ENCODE assay signal across 1 cellular context in the genomic region with DNA sequence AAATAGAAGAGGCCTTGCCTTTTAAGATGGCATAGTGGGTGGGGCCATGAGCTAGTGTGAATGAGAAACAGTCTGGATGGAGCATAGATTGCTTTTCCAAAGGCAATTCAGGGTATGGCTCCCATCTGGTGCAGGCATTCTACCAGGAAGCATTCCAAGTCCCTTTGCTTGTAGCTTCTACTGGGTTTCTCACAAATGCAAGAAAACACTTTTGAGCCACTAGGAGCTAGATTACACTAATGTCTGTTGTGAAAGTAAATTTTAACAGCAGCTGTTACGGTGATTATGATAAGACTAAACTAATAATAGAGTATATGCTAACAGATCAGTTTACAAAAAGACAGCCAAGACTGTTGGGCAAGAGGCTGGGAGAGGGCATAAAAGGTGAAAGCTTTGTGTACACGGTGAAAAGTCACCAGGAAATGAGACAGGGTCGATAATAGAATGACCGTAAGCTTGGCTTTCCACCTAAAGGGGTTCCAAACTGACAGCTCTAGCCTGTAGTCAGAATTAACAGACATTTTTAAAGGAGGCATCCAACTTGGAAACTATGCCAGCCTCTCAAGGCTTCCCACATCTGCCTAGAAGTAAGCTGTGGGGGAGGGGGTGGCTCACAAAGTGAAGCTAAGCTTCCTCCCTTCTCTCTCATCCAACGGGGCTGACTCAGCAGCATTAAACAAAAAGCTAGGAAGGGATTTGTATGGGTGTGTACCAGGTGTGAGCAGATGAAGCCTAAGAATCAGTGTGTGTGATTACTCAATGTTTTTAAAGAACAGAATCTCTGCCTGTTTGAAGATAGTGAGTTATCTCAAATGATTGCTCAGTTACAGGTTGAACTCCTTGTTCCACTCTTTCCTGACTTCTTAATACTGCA.
TF ChIP-seq lines count a peak whose summit lies in the region.

No MANE protein-coding gene starts in this region.

TF ChIP-seq in HepG2, 621 proteins besides CTCF, POLR2A, EP300 and RAD21 (continued from another document and continues in another):
- TF ChIP-seq CBX5 (CRISPR knock-in tag; IDR thresholded peaks at IDR 0.05; ENCODE audit: borderline replicate concordance) (peak; percentile 44; the same call in 1 of the 2 replicates), HNF4G (IDR thresholded peaks at IDR 0.05; ENCODE audit: borderline replicate concordance, low read depth, low read length) (peak; percentile 35; the same call in 1 of the 2 replicates), HNF4G (CRISPR knock-in tag; IDR thresholded peaks at IDR 0.05; ENCODE audit: borderline replicate concordance, low read depth) (no peak), CC2D1A (CRISPR knock-in tag; IDR thresholded peaks at IDR 0.05) (no peak), ZZZ3 (CRISPR knock-in tag; IDR thresholded peaks at IDR 0.05; ENCODE audit: borderline replicate concordance) (no peak), ZFAT (CRISPR knock-in tag; conservative IDR thresholded peaks at IDR 0.05) (no peak), SATB2 (CRISPR knock-in tag; IDR thresholded peaks at IDR 0.05) (no peak), NCOA1 (CRISPR knock-in tag; IDR thresholded peaks at IDR 0.05) (no peak), HMG20B (CRISPR knock-in tag; conservative IDR thresholded peaks at IDR 0.05) (peak; percentile 98), MAFF (IDR thresholded peaks at IDR 0.05; ENCODE audit: low read depth, low read length) (peak; percentile 29; the same call in 1 of the 2 replicates), RBAK (CRISPR knock-in tag; IDR thresholded peaks at IDR 0.05) (no peak), ZNF552 (CRISPR knock-in tag; IDR thresholded peaks at IDR 0.05; ENCODE audit: borderline replicate concordance) (no peak), HNF4A (CRISPR knock-in tag; IDR thresholded peaks at IDR 0.05) (peak; percentile 76), ZNF841 (CRISPR knock-in tag; IDR thresholded peaks at IDR 0.05; ENCODE audit: borderline replicate concordance) (no peak), CBX2 (IDR thresholded peaks at IDR 0.05; ENCODE audit: low read depth, low read length) (no peak), CBX2 (CRISPR knock-in tag; IDR thresholded peaks at IDR 0.05; ENCODE audit: low read depth) (no peak), ZNF7 (CRISPR knock-in tag; IDR thresholded peaks at IDR 0.05) (0 out of 2 replicates have a peak, but pooled peaks have one; percentile 20), ZBTB3 (CRISPR knock-in tag; IDR thresholded peaks at IDR 0.05; ENCODE audit: borderline replicate concordance, low read depth) (no peak), FOXK1 (CRISPR knock-in tag; IDR thresholded peaks at IDR 0.05; ENCODE audit: borderline replicate concordance, low read depth) (peak; percentile 93; the same call in 1 of the 2 replicates), PPARG (CRISPR knock-in tag; conservative IDR thresholded peaks at IDR 0.05) (peak; percentile 98), ZNF577 (CRISPR knock-in tag; IDR thresholded peaks at IDR 0.05; ENCODE audit: borderline replicate concordance, low read depth) (no peak), ZFP36L2 (CRISPR knock-in tag; IDR thresholded peaks at IDR 0.05) (no peak), CAMTA2 (CRISPR knock-in tag; IDR thresholded peaks at IDR 0.05; ENCODE audit: borderline replicate concordance) (no peak), TP53 (CRISPR knock-in tag; conservative IDR thresholded peaks at IDR 0.05) (no peak), ZNF850 (CRISPR knock-in tag; conservative IDR thresholded peaks at IDR 0.05) (no peak), CCDC6 (CRISPR knock-in tag; IDR thresholded peaks at IDR 0.05) (no peak), RARG (CRISPR knock-in tag; IDR thresholded peaks at IDR 0.05; ENCODE audit: low read depth) (no peak), JARID2 (CRISPR knock-in tag; IDR thresholded peaks at IDR 0.05; ENCODE audit: insufficient replicate concordance) (peak; percentile 91), ELF3 (CRISPR knock-in tag; IDR thresholded peaks at IDR 0.05) (peak; percentile 98), SMYD3 (CRISPR knock-in tag; IDR thresholded peaks at IDR 0.05) (no peak), KLF13 (CRISPR knock-in tag; IDR thresholded peaks at IDR 0.05) (no peak), ZNF839 (CRISPR knock-in tag; IDR thresholded peaks at IDR 0.05; ENCODE audit: borderline replicate concordance) (no peak), MAF1 (CRISPR knock-in tag; IDR thresholded peaks at IDR 0.05; ENCODE audit: borderline replicate concordance) (no peak), MED13 (CRISPR knock-in tag; IDR thresholded peaks at IDR 0.05) (no peak), KAT2B (IDR thresholded peaks at IDR 0.05; ENCODE audit: borderline replicate concordance, low read depth, low read length) (peak; percentile 38; the same call in 1 of the 2 replicates), ZBTB7A (CRISPR knock-in tag; IDR thresholded peaks at IDR 0.05) (no peak), ZBTB1 (CRISPR knock-in tag; IDR thresholded peaks at IDR 0.05; ENCODE audit: borderline replicate concordance) (no peak), AHR (CRISPR knock-in tag; IDR thresholded peaks at IDR 0.05) (no peak), ZNF101 (CRISPR knock-in tag; IDR thresholded peaks at IDR 0.05; ENCODE audit: borderline replicate concordance, low read depth) (no peak), ZNF543 (CRISPR knock-in tag; IDR thresholded peaks at IDR 0.05) (0 out of 2 replicates have a peak, but pooled peaks have one; percentile 26)
- TF ChIP-seq, protein P1, sequence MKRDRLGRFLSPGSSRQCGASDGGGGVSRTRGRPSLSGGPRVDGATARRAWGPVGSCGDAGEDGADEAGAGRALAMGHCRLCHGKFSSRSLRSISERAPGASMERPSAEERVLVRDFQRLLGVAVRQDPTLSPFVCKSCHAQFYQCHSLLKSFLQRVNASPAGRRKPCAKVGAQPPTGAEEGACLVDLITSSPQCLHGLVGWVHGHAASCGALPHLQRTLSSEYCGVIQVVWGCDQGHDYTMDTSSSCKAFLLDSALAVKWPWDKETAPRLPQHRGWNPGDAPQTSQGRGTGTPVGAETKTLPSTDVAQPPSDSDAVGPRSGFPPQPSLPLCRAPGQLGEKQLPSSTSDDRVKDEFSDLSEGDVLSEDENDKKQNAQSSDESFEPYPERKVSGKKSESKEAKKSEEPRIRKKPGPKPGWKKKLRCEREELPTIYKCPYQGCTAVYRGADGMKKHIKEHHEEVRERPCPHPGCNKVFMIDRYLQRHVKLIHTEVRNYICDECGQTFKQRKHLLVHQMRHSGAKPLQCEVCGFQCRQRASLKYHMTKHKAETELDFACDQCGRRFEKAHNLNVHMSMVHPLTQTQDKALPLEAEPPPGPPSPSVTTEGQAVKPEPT (CRISPR knock-in tag; IDR thresholded peaks at IDR 0.05; ENCODE audit: low read depth) = no peak
- TF ChIP-seq, protein P2, sequence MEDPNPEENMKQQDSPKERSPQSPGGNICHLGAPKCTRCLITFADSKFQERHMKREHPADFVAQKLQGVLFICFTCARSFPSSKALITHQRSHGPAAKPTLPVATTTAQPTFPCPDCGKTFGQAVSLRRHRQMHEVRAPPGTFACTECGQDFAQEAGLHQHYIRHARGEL (CRISPR knock-in tag; IDR thresholded peaks at IDR 0.05) = no peak
- TF ChIP-seq, protein P3, sequence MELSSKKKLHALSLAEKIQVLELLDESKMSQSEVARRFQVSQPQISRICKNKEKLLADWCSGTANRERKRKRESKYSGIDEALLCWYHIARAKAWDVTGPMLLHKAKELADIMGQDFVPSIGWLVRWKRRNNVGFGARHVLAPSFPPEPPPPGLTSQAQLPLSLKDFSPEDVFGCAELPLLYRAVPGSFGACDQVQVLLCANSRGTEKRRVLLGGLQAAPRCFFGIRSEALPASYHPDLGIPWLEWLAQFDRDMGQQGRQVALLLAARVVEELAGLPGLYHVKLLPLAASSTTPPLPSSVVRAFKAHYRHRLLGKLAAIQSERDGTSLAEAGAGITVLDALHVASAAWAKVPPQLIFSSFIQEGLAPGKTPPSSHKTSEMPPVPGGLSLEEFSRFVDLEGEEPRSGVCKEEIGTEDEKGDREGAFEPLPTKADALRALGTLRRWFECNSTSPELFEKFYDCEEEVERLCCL (CRISPR knock-in tag; IDR thresholded peaks at IDR 0.05; ENCODE audit: borderline replicate concordance) = no peak
- TF ChIP-seq, protein P4, sequence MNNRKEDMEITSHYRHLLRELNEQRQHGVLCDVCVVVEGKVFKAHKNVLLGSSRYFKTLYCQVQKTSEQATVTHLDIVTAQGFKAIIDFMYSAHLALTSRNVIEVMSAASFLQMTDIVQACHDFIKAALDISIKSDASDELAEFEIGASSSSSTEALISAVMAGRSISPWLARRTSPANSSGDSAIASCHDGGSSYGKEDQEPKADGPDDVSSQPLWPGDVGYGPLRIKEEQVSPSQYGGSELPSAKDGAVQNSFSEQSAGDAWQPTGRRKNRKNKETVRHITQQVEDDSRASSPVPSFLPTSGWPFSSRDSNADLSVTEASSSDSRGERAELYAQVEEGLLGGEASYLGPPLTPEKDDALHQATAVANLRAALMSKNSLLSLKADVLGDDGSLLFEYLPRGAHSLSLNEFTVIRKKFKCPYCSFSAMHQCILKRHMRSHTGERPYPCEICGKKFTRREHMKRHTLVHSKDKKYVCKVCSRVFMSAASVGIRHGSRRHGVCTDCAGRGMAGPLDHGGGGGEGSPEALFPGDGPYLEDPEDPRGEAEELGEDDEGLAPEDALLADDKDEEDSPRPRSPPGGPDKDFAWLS (CRISPR knock-in tag; IDR thresholded peaks at IDR 0.05; ENCODE audit: borderline replicate concordance) = no peak
- TF ChIP-seq, protein P5, sequence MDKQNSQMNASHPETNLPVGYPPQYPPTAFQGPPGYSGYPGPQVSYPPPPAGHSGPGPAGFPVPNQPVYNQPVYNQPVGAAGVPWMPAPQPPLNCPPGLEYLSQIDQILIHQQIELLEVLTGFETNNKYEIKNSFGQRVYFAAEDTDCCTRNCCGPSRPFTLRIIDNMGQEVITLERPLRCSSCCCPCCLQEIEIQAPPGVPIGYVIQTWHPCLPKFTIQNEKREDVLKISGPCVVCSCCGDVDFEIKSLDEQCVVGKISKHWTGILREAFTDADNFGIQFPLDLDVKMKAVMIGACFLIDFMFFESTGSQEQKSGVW (CRISPR knock-in tag; IDR thresholded peaks at IDR 0.05; ENCODE audit: borderline replicate concordance) = no peak
- TF ChIP-seq, protein P6, sequence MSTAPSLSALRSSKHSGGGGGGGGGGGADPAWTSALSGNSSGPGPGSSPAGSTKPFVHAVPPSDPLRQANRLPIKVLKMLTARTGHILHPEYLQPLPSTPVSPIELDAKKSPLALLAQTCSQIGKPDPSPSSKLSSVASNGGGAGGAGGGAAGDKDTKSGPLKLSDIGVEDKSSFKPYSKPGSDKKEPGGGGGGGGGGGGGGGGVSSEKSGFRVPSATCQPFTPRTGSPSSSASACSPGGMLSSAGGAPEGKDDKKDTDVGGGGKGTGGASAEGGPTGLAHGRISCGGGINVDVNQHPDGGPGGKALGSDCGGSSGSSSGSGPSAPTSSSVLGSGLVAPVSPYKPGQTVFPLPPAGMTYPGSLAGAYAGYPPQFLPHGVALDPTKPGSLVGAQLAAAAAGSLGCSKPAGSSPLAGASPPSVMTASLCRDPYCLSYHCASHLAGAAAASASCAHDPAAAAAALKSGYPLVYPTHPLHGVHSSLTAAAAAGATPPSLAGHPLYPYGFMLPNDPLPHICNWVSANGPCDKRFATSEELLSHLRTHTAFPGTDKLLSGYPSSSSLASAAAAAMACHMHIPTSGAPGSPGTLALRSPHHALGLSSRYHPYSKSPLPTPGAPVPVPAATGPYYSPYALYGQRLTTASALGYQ (CRISPR knock-in tag; IDR thresholded peaks at IDR 0.05) = peak; percentile 99
- TF ChIP-seq, protein P7, sequence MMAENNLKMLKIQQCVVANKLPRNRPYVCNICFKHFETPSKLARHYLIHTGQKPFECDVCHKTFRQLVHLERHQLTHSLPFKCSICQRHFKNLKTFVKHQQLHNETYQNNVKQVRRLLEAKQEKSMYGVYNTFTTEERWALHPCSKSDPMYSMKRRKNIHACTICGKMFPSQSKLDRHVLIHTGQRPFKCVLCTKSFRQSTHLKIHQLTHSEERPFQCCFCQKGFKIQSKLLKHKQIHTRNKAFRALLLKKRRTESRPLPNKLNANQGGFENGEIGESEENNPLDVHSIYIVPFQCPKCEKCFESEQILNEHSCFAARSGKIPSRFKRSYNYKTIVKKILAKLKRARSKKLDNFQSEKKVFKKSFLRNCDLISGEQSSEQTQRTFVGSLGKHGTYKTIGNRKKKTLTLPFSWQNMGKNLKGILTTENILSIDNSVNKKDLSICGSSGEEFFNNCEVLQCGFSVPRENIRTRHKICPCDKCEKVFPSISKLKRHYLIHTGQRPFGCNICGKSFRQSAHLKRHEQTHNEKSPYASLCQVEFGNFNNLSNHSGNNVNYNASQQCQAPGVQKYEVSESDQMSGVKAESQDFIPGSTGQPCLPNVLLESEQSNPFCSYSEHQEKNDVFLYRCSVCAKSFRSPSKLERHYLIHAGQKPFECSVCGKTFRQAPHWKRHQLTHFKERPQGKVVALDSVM (CRISPR knock-in tag; IDR thresholded peaks at IDR 0.05) = no peak
- TF ChIP-seq, protein P8, sequence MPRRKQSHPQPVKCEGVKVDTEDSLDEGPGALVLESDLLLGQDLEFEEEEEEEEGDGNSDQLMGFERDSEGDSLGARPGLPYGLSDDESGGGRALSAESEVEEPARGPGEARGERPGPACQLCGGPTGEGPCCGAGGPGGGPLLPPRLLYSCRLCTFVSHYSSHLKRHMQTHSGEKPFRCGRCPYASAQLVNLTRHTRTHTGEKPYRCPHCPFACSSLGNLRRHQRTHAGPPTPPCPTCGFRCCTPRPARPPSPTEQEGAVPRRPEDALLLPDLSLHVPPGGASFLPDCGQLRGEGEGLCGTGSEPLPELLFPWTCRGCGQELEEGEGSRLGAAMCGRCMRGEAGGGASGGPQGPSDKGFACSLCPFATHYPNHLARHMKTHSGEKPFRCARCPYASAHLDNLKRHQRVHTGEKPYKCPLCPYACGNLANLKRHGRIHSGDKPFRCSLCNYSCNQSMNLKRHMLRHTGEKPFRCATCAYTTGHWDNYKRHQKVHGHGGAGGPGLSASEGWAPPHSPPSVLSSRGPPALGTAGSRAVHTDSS (CRISPR knock-in tag; conservative IDR thresholded peaks at IDR 0.05) = no peak
- TF ChIP-seq, protein P9, sequence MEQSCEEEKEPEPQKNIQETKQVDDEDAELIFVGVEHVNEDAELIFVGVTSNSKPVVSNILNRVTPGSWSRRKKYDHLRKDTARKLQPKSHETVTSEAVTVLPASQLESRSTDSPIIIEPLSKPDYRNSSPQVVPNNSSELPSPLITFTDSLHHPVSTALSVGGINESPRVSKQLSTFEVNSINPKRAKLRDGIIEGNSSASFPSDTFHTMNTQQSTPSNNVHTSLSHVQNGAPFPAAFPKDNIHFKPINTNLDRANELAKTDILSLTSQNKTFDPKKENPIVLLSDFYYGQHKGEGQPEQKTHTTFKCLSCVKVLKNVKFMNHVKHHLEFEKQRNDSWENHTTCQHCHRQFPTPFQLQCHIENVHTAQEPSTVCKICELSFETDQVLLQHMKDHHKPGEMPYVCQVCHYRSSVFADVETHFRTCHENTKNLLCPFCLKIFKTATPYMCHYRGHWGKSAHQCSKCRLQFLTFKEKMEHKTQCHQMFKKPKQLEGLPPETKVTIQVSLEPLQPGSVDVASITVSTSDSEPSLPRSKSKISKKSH (CRISPR knock-in tag; IDR thresholded peaks at IDR 0.05; ENCODE audit: borderline replicate concordance) = no peak
- TF ChIP-seq, protein P10, sequence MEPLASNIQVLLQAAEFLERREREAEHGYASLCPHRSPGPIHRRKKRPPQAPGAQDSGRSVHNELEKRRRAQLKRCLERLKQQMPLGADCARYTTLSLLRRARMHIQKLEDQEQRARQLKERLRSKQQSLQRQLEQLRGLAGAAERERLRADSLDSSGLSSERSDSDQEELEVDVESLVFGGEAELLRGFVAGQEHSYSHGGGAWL (CRISPR knock-in tag; IDR thresholded peaks at IDR 0.05) = no peak
- TF ChIP-seq, protein P11, sequence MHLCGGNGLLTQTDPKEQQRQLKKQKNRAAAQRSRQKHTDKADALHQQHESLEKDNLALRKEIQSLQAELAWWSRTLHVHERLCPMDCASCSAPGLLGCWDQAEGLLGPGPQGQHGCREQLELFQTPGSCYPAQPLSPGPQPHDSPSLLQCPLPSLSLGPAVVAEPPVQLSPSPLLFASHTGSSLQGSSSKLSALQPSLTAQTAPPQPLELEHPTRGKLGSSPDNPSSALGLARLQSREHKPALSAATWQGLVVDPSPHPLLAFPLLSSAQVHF (CRISPR knock-in tag; IDR thresholded peaks at IDR 0.05) = no peak
